In genomic region chr1:95072532-95073419, GRCh38 we compare ENCODE assay signal across 8 cellular contexts. TPM values are rescaled to one million over a fixed set of nuclear protein-coding genes. Genes with fewer than 3 reads are reported as not detected.
DNase-seq lines count a peak whose midpoint lies in the region; ATAC-seq and TF ChIP-seq lines count a peak whose summit lies in the region.

Gene ALG14 (minus strand): TSS chr1:95072951. CDS start chr1:95072898, 53 bp downstream.

- H4K20me1 ChIP-seq in PC-9 (ENCODE audit: insufficient read depth) = no peaks in the 10 kb centered on the region

- no peak for TF ChIP-seq CTCF in PC-9 (conservative IDR thresholded peaks at IDR 0.05)

- H3K4me2 ChIP-seq in PC-9 = peak within 1 kb of the TSS; percentile 81

- H3K27me3 ChIP-seq in PC-9 (ENCODE audit: insufficient read depth, low read depth) (no peaks in the 10 kb centered on the region), mucosa of stomach (ENCODE audit: control insufficient read depth, insufficient read depth, low read length) (no peaks in the 10 kb centered on the region)

- ATAC-seq in GM21723 (IDR thresholded peaks at IDR 0.05; ENCODE audit: unreplicated experiment) = peak; percentile 98
- peak; percentile 98 for ATAC-seq in activated T-cell treated with anti-CD3 and anti-CD28 coated beads, Interleukin-2, amount 50 U/mL, for 4 hours
- ATAC-seq in esophagus mucosa = peak; percentile 98

- H3K9ac ChIP-seq in mucosa of stomach (ENCODE audit: low read length) = peak within 1 kb of the TSS; percentile 64

- H3K27ac ChIP-seq in PC-9 = peak within 1 kb of the TSS; percentile 38

- peak within 1 kb of the TSS; percentile 90 for H2AFZ ChIP-seq in PC-9

- H3K79me2 ChIP-seq in PC-9 (ENCODE audit: low read depth) = peaks cover 10% of the 10 kb centered on the region

- BruUV-seq in PC-9 (replicated peaks; lab: Mats Ljungman, UMichigan) = no TSS peak

- H3K27me3 Mint-ChIP-seq in activated T-cell treated with anti-CD3 and anti-CD28 coated beads, Interleukin-2, amount 50 U/mL, for 4 hours (ENCODE audit: low read depth) = peaks cover 5% of the 10 kb centered on the region

- POLR2A ChIA-PET in PC-9 (lab: Charles Lee; ENCODE audit: unreplicated experiment) = interaction anchor here (0.5 to 1.6 kb wide), 6 partner anchors 14 to 1193 kb away, joined by 3 to 11 read pairs (median 4); partner anchors contain the start of genes RWDD3 and TLCD4

- DNase-seq in DMS53 (lab: John Stamatoyannopoulos, UW) (peak; percentile 99), KBM-7 (peak; percentile 94), PC-9 (peak; percentile 89 to 90)
- DNase-seq in activated T-cell treated with anti-CD3 and anti-CD28 coated beads, Interleukin-2, amount 50 U/mL, for 4 hours = peak; percentile 86
- peak; percentile 91 for DNase-seq in stimulated activated CD8-positive, alpha-beta memory T cell treated with anti-CD3 and anti-CD28 coated beads, Interleukin-4, amount 100 ng/mL, for 48 hours

- H3K4me1 ChIP-seq in PC-9 (replicated peaks; ENCODE audit: insufficient read depth) (peaks cover 6% of the 10 kb centered on the region), mucosa of stomach (ENCODE audit: control insufficient read depth, insufficient read depth, low read length) (peaks cover 19% of the 10 kb centered on the region)

- H3K36me3 Mint-ChIP-seq in activated T-cell treated with anti-CD3 and anti-CD28 coated beads, Interleukin-2, amount 50 U/mL, for 4 hours (ENCODE audit: insufficient read depth) = peaks cover 4% of the 10 kb centered on the region

- peaks cover 18% of the 10 kb centered on the region for H3K4me1 Mint-ChIP-seq in activated T-cell treated with anti-CD3 and anti-CD28 coated beads, Interleukin-2, amount 50 U/mL, for 4 hours (ENCODE audit: low read depth)

- no peaks in the 10 kb centered on the region for H3K9me2 ChIP-seq in PC-9 (ENCODE audit: insufficient read depth)

- H3K9me3 Mint-ChIP-seq in activated T-cell treated with anti-CD3 and anti-CD28 coated beads, Interleukin-2, amount 50 U/mL, for 4 hours = no peaks in the 10 kb centered on the region

- in situ Hi-C loops in KBM-7 (cut with MboI; ENCODE audit: low pct_unique_long_range_greater_than_20kb, low sequenced_read_pairs) = no loop called here

- H3F3A ChIP-seq in PC-9 (ENCODE audit: insufficient read depth, low read depth) = no peaks in the 10 kb centered on the region

- H3K4me3 ChIP-seq in PC-9 (peak within 1 kb of the TSS; percentile 68), mucosa of stomach (ENCODE audit: low read length) (peak within 1 kb of the TSS; percentile 68)

- no peaks in the 10 kb centered on the region; the same call in 1 of the 2 replicates for H3K36me3 ChIP-seq in PC-9 (ENCODE audit: low read depth)
- no peaks in the 10 kb centered on the region for H3K36me3 ChIP-seq in mucosa of stomach (ENCODE audit: control insufficient read depth, insufficient read depth, low read length)

- H3K9me3 ChIP-seq in PC-9 (ENCODE audit: insufficient read depth, low read depth) (no peaks in the 10 kb centered on the region), mucosa of stomach (ENCODE audit: control insufficient read depth, low read length) (no peaks in the 10 kb centered on the region)

- intact Hi-C loops in PC-9 (cut with micrococcal nuclease; ENCODE audit: unreplicated experiment) = loop anchor here (1.0 to 5.0 kb wide), 3 partner anchors 44 to 1110 kb away; partner anchors contain the start of gene RWDD3

- H3K4me3 Mint-ChIP-seq in activated T-cell treated with anti-CD3 and anti-CD28 coated beads, Interleukin-2, amount 50 U/mL, for 4 hours = peak within 1 kb of the TSS; percentile 91

- CTCF ChIA-PET in PC-9 (lab: Charles Lee) = interaction anchor here (1.1 to 1.5 kb wide), 2 partner anchors 12 to 161 kb away, joined by 4 to 22 read pairs; partner anchors contain the start of gene RWDD3

RNA-seq across cellular contexts. Expression of gene ALG14, which starts in this region (rescaled TPM):
- total RNA-seq in PC-9 (2021) (7.7 and 8.6 TPM in 2 replicates), esophagus mucosa (4.6 TPM)
- total RNA-seq in activated T-cell treated with anti-CD3 and anti-CD28 coated beads, Interleukin-2, amount 50 U/mL, for 4 hours = 1 to 10 TPM; 4.3 to 4.9 (median 4.4) TPM

Comparison
In these comparisons a context has a peak if more than half of its experiments do, and no peak if none do; other contexts are left out.
1. Peak in every context shown above with its lines: DNase-seq, ATAC-seq, H3K4me3 ChIP-seq and H3K27ac ChIP-seq.